In the genomic region with DNA sequence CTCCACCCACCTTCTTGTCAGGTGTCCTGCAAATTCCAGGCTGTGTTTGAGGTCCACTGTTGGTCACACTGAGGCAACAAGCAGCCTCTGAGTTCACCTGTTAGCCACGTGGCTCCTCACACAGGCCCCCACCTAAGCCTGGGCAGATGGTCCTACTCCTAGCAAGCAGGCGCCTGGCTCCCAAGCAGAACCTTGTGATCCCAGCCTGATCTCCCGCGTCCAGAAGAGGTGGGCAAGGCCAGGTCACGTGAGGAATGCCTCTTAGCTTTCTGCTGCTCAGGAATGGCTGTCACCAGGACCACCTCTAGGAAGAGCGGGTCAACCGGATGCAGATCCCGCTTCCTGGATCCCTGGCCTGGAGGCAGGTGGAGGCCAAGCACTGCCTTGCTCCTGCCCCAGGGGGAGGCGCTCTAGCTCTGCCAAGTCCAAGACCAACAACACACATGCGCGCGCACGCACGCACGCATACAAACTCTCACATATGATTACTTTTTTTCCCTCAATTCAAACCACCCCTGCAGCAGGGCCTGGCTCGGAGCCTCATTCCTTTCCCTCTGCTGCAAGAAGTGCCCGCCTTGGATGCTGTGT, we compare ENCODE assay signal across 9 cellular contexts. TPM values are rescaled to one million over a fixed set of nuclear protein-coding genes. Genes with fewer than 3 reads are reported as not detected.
A peak's percentile ranks its signal among the peaks of the same experiment; 100 is the strongest.
DNase-seq lines count a peak whose midpoint lies in the region; ATAC-seq and TF ChIP-seq lines count a peak whose summit lies in the region.
"Had no signal": no experiment of that assay in that cellular context is flagged by ENCODE, and none has a peak within 500 bp of the region (broad histone marks: within the 10 kb centered on the region; RNA-seq: fewer than 3 reads in every experiment).

No MANE protein-coding gene starts in this region.

- peak overlapping the region; percentile 24 for H4K5ac ChIP-seq in H9 (ENCODE audit: insufficient read length, low read depth, low read length)

- no peak overlapping the region for H2BK5ac ChIP-seq in H9 (ENCODE audit: insufficient read length, low read length)

- peak; percentile 57 for TF ChIP-seq CTCF in H9 (conservative IDR thresholded peaks at IDR 0.05)

- H3K27me3 Mint-ChIP-seq in CD4-positive, alpha-beta memory T cell, result no peaks in the 10 kb centered on the region
- H3K27me3 Mint-ChIP-seq in H9 (ENCODE audit: low read depth), result no peaks in the 10 kb centered on the region

- ATAC-seq in GM21447 (IDR thresholded peaks at IDR 0.05; ENCODE audit: unreplicated experiment), result no peak

- no peak overlapping the region for H2BK12ac ChIP-seq in H9 (ENCODE audit: insufficient read length, low read depth, low read length)

- no peak overlapping the region for H3K56ac ChIP-seq in H9 (ENCODE audit: insufficient read length, low read depth, low read length)

- peaks cover 23 to 42% of the 10 kb centered on the region in 2 donors for H3K36me3 Mint-ChIP-seq in CD4-positive, alpha-beta memory T cell
- H3K36me3 Mint-ChIP-seq in H9 (ENCODE audit: insufficient read depth in 1 of 3, low read depth in 3 of 3), result peaks cover 6 to 15% (median 7%) of the 10 kb centered on the region in 3 experiments; a peak in 5 of 7 replicates

- H3K9ac ChIP-seq in H9 (ENCODE audit: extremely low read depth, insufficient read length, low read length), result no peak overlapping the region
- H3K9ac ChIP-seq in adipocyte (ENCODE audit: low read length), result peak overlapping the region; percentile 57

- peaks cover 12% of the 10 kb centered on the region for H3K36me3 ChIP-seq in CD4-positive, alpha-beta memory T cell (ENCODE audit: insufficient read depth, low read length)
- no peaks in the 10 kb centered on the region for H3K36me3 ChIP-seq in adipocyte (ENCODE audit: control insufficient read depth, insufficient read depth, low read length, severe bottlenecking)

- H3K4me2 ChIP-seq in H9 (ENCODE audit: insufficient read depth, insufficient read length, low read length), result no peak overlapping the region

- WGBS in H9 (ENCODE audit: extremely low coverage, insufficient read length, low lambda C conversion rate), result no CpG with 5 or more reads among the region's 17 CpGs

- no peaks in the 10 kb centered on the region for H3K9me3 ChIP-seq in CD4-positive, alpha-beta memory T cell (ENCODE audit: control insufficient read depth in 1 of 2, low read length in 2 of 2)
- H3K9me3 ChIP-seq in H9 (ENCODE audit: control insufficient read depth, low read depth, low read length) (no peaks in the 10 kb centered on the region), adipocyte (ENCODE audit: control insufficient read depth, low read length) (no peaks in the 10 kb centered on the region)

- no peak overlapping the region for H2BK20ac ChIP-seq in H9 (ENCODE audit: low read depth, low read length, poor library complexity, severe bottlenecking)

- peak overlapping the region in 1 of 8 donors; percentile 25 for H3K4me3 Mint-ChIP-seq in CD4-positive, alpha-beta memory T cell
- H3K4me3 Mint-ChIP-seq in H9, result no peak overlapping the region

- no peak overlapping the region for H3K4me3 ChIP-seq in CD4-positive, alpha-beta memory T cell (ENCODE audit: low read length in 2 of 2)
- peak overlapping the region; percentile 62 for H3K4me3 ChIP-seq in adipocyte (ENCODE audit: low read length)

- H3K4me1 ChIP-seq in CD4-positive, alpha-beta memory T cell (ENCODE audit: insufficient read depth, low read length), result peaks cover 69% of the 10 kb centered on the region
- H3K4me1 ChIP-seq in H9 (ENCODE audit: insufficient read depth, low read length), result no peaks in the 10 kb centered on the region
- H3K4me1 ChIP-seq in adipocyte (ENCODE audit: control insufficient read depth, insufficient read depth, low read length), result peaks cover 68% of the 10 kb centered on the region

- H3K79me2 ChIP-seq in H9 (ENCODE audit: insufficient read depth, low read length), result no peaks in the 10 kb centered on the region

- H3K18ac ChIP-seq in H9 (ENCODE audit: insufficient read length, low read depth, low read length), result no peak overlapping the region

- CTCF ChIA-PET in CD4-positive, alpha-beta memory T cell (lab: Charles Lee; ENCODE audit: partially characterized antibody), result interaction anchor here (0.9 to 7.7 kb wide), 6 partner anchors 8 to 175 kb away, joined by 3 to 97 read pairs (median 20); a partner anchor contains a TSS

- POLR2A ChIA-PET in CD4-positive, alpha-beta memory T cell (lab: Charles Lee; ENCODE audit: partially characterized antibody), result interaction anchor here (1.6 to 6.6 kb wide), 5 partner anchors 9 to 264 kb away, joined by 5 to 63 read pairs (median 18); a partner anchor contains a TSS

- H3K9me3 Mint-ChIP-seq in CD4-positive, alpha-beta memory T cell, result no peaks in the 10 kb centered on the region
- H3K9me3 Mint-ChIP-seq in H9, result no peaks in the 10 kb centered on the region; a peak in 1 of 5 replicates

- peak overlapping the region in 6 of 7 donors; percentile 3 to 68 (median 52) for H3K27ac Mint-ChIP-seq in CD4-positive, alpha-beta memory T cell
- no peak overlapping the region; a peak in 1 of 7 replicates for H3K27ac Mint-ChIP-seq in H9

- no peak overlapping the region for H4K91ac ChIP-seq in H9 (ENCODE audit: insufficient read length, low read depth, low read length)

- H3K79me1 ChIP-seq in H9 (ENCODE audit: insufficient read depth, low read depth, low read length, poor library complexity, severe bottlenecking), result no peaks in the 10 kb centered on the region

- no peak for DNase-seq in CD4-positive, alpha-beta memory T cell
- DNase-seq in H9 (peak; percentile 83), adipocyte (ENCODE audit: low read depth) (no peak), lung microvascular endothelial cell (ENCODE audit: low read depth in 2 of 2) (peak; percentile 33 to 88), T1000 (lab: John Stamatoyannopoulos, UW) (no peak), GOT3 (lab: John Stamatoyannopoulos, UW) (no peak)
- DNase-seq: NCI-H2227 treated with DMSO at 0.1 percent for 48 hours had no signal

- no peak overlapping the region for H2BK15ac ChIP-seq in H9 (ENCODE audit: low read depth, low read length)

- peaks cover 25 to 83% (median 48%) of the 10 kb centered on the region in 4 donors for H3K4me1 Mint-ChIP-seq in CD4-positive, alpha-beta memory T cell
- peaks cover 19 to 37% of the 10 kb centered on the region in 2 experiments for H3K4me1 Mint-ChIP-seq in H9

- H4K20me1 ChIP-seq in H9 (ENCODE audit: control insufficient read depth, insufficient read depth, insufficient read length), result peaks cover 4% of the 10 kb centered on the region

- H3K23me2 ChIP-seq in H9 (ENCODE audit: insufficient read length, low read depth, low read length, poor library complexity, severe bottlenecking), result no peaks in the 10 kb centered on the region

- no peak overlapping the region for H2BK120ac ChIP-seq in H9 (ENCODE audit: low read depth, low read length, poor library complexity, severe bottlenecking)

- H3K27ac ChIP-seq in CD4-positive, alpha-beta memory T cell (ENCODE audit: low read depth, low read length), result no peak overlapping the region
- H3K27ac ChIP-seq in H9 (ENCODE audit: insufficient read length, low read depth, low read length), result no peak overlapping the region

- H4K8ac ChIP-seq in H9 (replicated peaks; ENCODE audit: insufficient read length, low read depth, low read length), result no peak overlapping the region

- no peak overlapping the region for H2AK5ac ChIP-seq in H9 (ENCODE audit: insufficient read length, low read length)

- H3K23ac ChIP-seq in H9 (ENCODE audit: insufficient read length, low read depth, low read length), result no peak overlapping the region

- no peak overlapping the region; the same call in 1 of the 2 replicates for H3K14ac ChIP-seq in H9 (ENCODE audit: insufficient read depth, low read length)

- no peak overlapping the region for H3T11ph ChIP-seq in H9 (ENCODE audit: low read length)

- no peak overlapping the region for H3K4ac ChIP-seq in H9 (ENCODE audit: low read depth, low read length)

- no peak overlapping the region for H2AFZ ChIP-seq in H9 (ENCODE audit: low read length)

- no peaks in the 10 kb centered on the region for H3K27me3 ChIP-seq in CD4-positive, alpha-beta memory T cell (ENCODE audit: insufficient read depth, low read length)
- no peaks in the 10 kb centered on the region for H3K27me3 ChIP-seq in H9 (ENCODE audit: insufficient read depth, low read length)
- no peaks in the 10 kb centered on the region for H3K27me3 ChIP-seq in adipocyte (replicated peaks; ENCODE audit: control insufficient read depth, insufficient read depth, low read length)

- intact Hi-C loops in CD4-positive, alpha-beta memory T cell (cut with micrococcal nuclease), result no loop called here

RNA-seq across cellular contexts. Expression of a gene that starts 9.5 kb away (rescaled TPM):
- total RNA-seq in CD4-positive, alpha-beta memory T cell, result 10 to 100 TPM; 81.0 to 83.7 TPM
- 10 to 100 TPM; 34.1 to 42.1 TPM for polyA plus RNA-seq in CD4-positive, alpha-beta memory T cell
- 20.7 and 21.8 TPM in 2 replicates for total RNA-seq in H9 (2021)
- 7.3 and 12.9 TPM in 2 replicates for total RNA-seq in lung microvascular endothelial cell

RNA-seq across cellular contexts. Expression of a gene that starts 40.2 kb away (rescaled TPM):
- total RNA-seq in CD4-positive, alpha-beta memory T cell, result 10 to 100 TPM; 56.7 TPM
- 1 to 10 TPM; 1.8 to 7.5 TPM for polyA plus RNA-seq in CD4-positive, alpha-beta memory T cell
- total RNA-seq in H9 (2021) (4.8 and 5.4 TPM in 2 replicates), lung microvascular endothelial cell (21.4 and 80.6 TPM in 2 replicates)
- total RNA-seq: bronchial epithelial cell had no signal

Comparison
In these comparisons a context has a peak if more than half of its experiments do, and no peak if none do; other contexts are left out.
1. DNase-seq: peak in H9 (single experiment) and lung microvascular endothelial cell (2 of 2); none in CD4-positive, alpha-beta memory T cell (0 of 5), adipocyte (single experiment), T1000 (single experiment) and GOT3 (single experiment).
2. H3K27ac Mint-ChIP-seq: peak in CD4-positive, alpha-beta memory T cell (6 of 7); none in H9 (0 of 3).